In genomic region chr14:57401501-57401900, GRCh38 we compare ENCODE assay signal across 19 cellular contexts.
"Had no signal": no experiment of that assay in that cellular context is flagged by ENCODE, and none has a peak within 500 bp of the region (broad histone marks: within the 10 kb centered on the region; RNA-seq: fewer than 3 reads in every experiment).

No MANE protein-coding gene starts in this region.

- FAIRE-seq: islet of Langerhans, small intestine had no signal

- H3K36me3 ChIP-seq: ovary had no signal

- DNase-seq: activated CD4-positive, alpha-beta T cell treated with anti-CD3 and anti-CD28 coated beads, Interleukin-2, amount 50 U/mL, for 1 hour; activated CD8-positive, alpha-beta memory T cell treated with anti-CD3 and anti-CD28 coated beads for 24 hours; activated CD8-positive, alpha-beta memory T cell treated with anti-CD3 and anti-CD28 coated beads, Interleukin-2, amount 50 U/mL, for 48 hours; amygdala; effector memory CD8-positive, alpha-beta T cell; foreskin fibroblast; hippocampal formation; ovary; right lobe of liver; small intestine; stimulated activated CD4-positive, alpha-beta T cell treated with anti-CD3 and anti-CD28 coated beads, Interleukin-15, amount 100 ng/mL, for 24 hours; stimulated activated CD4-positive, alpha-beta T cell treated with anti-CD3 and anti-CD28 coated beads, Interleukin-4, amount 100 ng/mL, for 4 hours; upper lobe of left lung had no signal

- H3K9me3 ChIP-seq: ovary, right lobe of liver, thoracic aorta, upper lobe of left lung had no signal

- H3K4me3 ChIP-seq: cardiac muscle cell, lung, ovary, thoracic aorta, upper lobe of left lung had no signal

- H3K27me3 ChIP-seq: cardiac muscle cell, ovary, right lobe of liver, upper lobe of left lung had no signal

- ATAC-seq: activated CD4-positive, CD25-positive, alpha-beta regulatory T cell treated with anti-CD3 and anti-CD28 coated beads, Interleukin-2, amount 50 U/mL, for 24 hours; effector memory CD8-positive, alpha-beta T cell; stimulated activated memory B cell treated with anti-CD40 and anti-IgM and Interleukin-4, amounts not matched to agents 10 μg/mL and 1 μg/mL and 100 μg/mL, for 72 hours had no signal

- H3K27ac ChIP-seq: cardiac muscle cell, thoracic aorta, upper lobe of left lung had no signal
